ENCODE assay signal across 25 cellular contexts in the genomic region with DNA sequence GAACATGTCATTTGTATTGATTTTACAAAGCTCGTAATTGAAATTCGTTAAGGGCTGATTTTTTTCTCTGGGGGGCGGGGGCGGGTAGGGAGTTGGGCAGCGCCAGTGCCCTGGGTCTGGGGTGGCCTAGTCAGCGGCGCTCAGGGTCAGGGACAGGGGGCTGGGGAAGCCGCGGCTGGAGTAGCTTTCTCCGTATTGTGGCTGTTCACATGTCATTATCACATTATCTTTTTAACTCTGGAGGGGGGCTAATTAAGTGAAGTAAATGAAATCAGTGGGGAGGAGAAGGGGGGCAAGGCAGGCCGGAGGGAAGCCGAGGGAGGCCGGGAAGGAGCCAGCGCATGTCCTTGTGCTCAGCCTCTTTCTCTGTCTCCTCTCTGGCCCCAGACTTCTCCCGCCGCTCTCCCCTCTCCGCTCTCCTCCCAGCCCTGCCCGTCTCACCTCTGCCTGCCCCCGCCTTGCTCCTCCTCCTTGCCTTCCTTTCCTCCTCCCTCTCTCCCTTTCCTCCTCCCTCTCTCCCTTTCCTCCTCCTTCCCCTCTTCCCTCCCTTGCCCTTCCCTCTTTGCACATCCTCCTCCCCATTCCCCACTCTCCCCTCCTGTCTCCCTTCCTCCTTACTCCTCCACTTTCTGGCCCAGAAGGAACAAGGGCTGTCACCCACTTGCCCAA. TPM values are rescaled to one million over a fixed set of nuclear protein-coding genes. Genes with fewer than 3 reads are reported as not detected.
DNase-seq lines count a peak whose midpoint lies in the region; ATAC-seq and TF ChIP-seq lines count a peak whose summit lies in the region.
"Had no signal": no experiment of that assay in that cellular context is flagged by ENCODE, and none has a peak within 500 bp of the region (broad histone marks: within the 10 kb centered on the region; RNA-seq: fewer than 3 reads in every experiment).

No MANE protein-coding gene starts in this region.

- no peak overlapping the region for H3K4me3 Mint-ChIP-seq in GM23338
- H3K4me3 Mint-ChIP-seq: activated naive CD4-positive, alpha-beta T cell treated with anti-CD3 and anti-CD28 coated beads, Interleukin-2, amount 10 ng/mL, durations not matched to agents 7 days and 5 days; memory B cell had no signal

- H3K4me1 Mint-ChIP-seq in GM23338: peaks cover 9% of the 10 kb centered on the region
- H3K4me1 Mint-ChIP-seq: activated naive CD4-positive, alpha-beta T cell treated with anti-CD3 and anti-CD28 coated beads, Interleukin-2, amount 10 ng/mL, durations not matched to agents 7 days and 5 days; memory B cell had no signal

- H3K36me3 ChIP-seq in GM23338 (ENCODE audit: insufficient read depth): no peaks in the 10 kb centered on the region
- H3K36me3 ChIP-seq: breast epithelium had no signal

- no peak overlapping the region for H3K27ac Mint-ChIP-seq in GM23338
- H3K27ac Mint-ChIP-seq: activated naive CD4-positive, alpha-beta T cell treated with anti-CD3 and anti-CD28 coated beads, Interleukin-2, amount 10 ng/mL, durations not matched to agents 7 days and 5 days; memory B cell; progenitor cell of endocrine pancreas had no signal

- no peaks in the 10 kb centered on the region for H3K9me3 Mint-ChIP-seq in GM23338
- H3K9me3 Mint-ChIP-seq: activated naive CD4-positive, alpha-beta T cell treated with anti-CD3 and anti-CD28 coated beads, Interleukin-2, amount 10 ng/mL, durations not matched to agents 7 days and 5 days; memory B cell had no signal

- H3F3A ChIP-seq in GM23338 (replicated peaks; ENCODE audit: low read depth): 0 out of 2 replicates have a peak, but pooled peaks cover 3% of the 10 kb centered on the region

- no peaks in the 10 kb centered on the region for H3K27me3 ChIP-seq in GM23338 (ENCODE audit: insufficient read depth)
- H3K27me3 ChIP-seq: breast epithelium, upper lobe of left lung had no signal

- H3K4me1 ChIP-seq in GM23338 (ENCODE audit: insufficient read depth): no peaks in the 10 kb centered on the region; the same call in 1 of the 2 replicates
- H3K4me1 ChIP-seq: breast epithelium, upper lobe of left lung had no signal

- no peaks in the 10 kb centered on the region for H4K20me1 ChIP-seq in GM23338 (replicated peaks; ENCODE audit: insufficient read depth)

- H3K9me2 ChIP-seq in GM23338 (ENCODE audit: insufficient read depth): no peaks in the 10 kb centered on the region

- no peak overlapping the region for H3K4me2 ChIP-seq in GM23338

- no peak for DNase-seq in GM23338 (ENCODE audit: low spot score)
- peak; percentile 43 for DNase-seq in NCI-H2171 treated with DMSO at 0.1 percent for 48 hours (lab: John Stamatoyannopoulos, UW)
- no peak for DNase-seq in left lobe of liver (ENCODE audit: low spot score)
- DNase-seq in Ammon's horn (ENCODE audit: low spot score): no peak
- no peak for DNase-seq in mesenteric fat pad (ENCODE audit: low spot score)
- DNase-seq in NCI-H345 treated with DMSO at 0.1 percent for 48 hours (lab: John Stamatoyannopoulos, UW; ENCODE audit: unreplicated experiment): no peak
- DNase-seq: activated CD4-positive, alpha-beta T cell treated with anti-CD3 and anti-CD28 coated beads, Interleukin-2, amount 50 U/mL, for 4 hours; activated CD8-positive, alpha-beta memory T cell treated with anti-CD3 and anti-CD28 coated beads, Interleukin-2, amount 50 U/mL, for 48 hours; activated naive CD4-positive, alpha-beta T cell treated with anti-CD3 and anti-CD28 coated beads, Interleukin-2, amount 10 ng/mL, durations not matched to agents 7 days and 5 days; DMS79 treated with DMSO at 0.1 percent for 48 hours; effector memory CD4-positive, alpha-beta T cell; head of caudate nucleus; MV-4-11; NCI-H1930; SIG-M5; stimulated activated CD4-positive, alpha-beta T cell treated with anti-CD3 and anti-CD28 coated beads, Interleukin-12 subunit alpha, Interleukin-12 subunit beta, amount 100 ng/mL, for 4 hours; stimulated activated CD4-positive, alpha-beta T cell treated with anti-CD3 and anti-CD28 coated beads, Interleukin-4, amount 100 ng/mL, for 1 hour; upper lobe of left lung had no signal

- no peak for TF ChIP-seq CTCF in GM23338 (conservative IDR thresholded peaks at IDR 0.05; ENCODE audit: low read depth in 2 of 2)

- ATAC-seq in GM23338: peak; percentile 21
- ATAC-seq in left lobe of liver: peak; percentile 7
- ATAC-seq in GM18870 (IDR thresholded peaks at IDR 0.05; ENCODE audit: unreplicated experiment): no peak
- ATAC-seq: Panc1, sciatic nerve had no signal

- H3K27ac ChIP-seq in GM23338 (ENCODE audit: low read depth): no peak overlapping the region
- peak overlapping the region; percentile 69 for H3K27ac ChIP-seq in angular gyrus (ENCODE audit: low read depth, low read length)
- H3K27ac ChIP-seq: breast epithelium, upper lobe of left lung had no signal

- H3K79me2 ChIP-seq in GM23338 (replicated peaks; ENCODE audit: insufficient read depth): no peaks in the 10 kb centered on the region

- peaks cover 34% of the 10 kb centered on the region; the same call in 2 of the 3 replicates for H3K36me3 Mint-ChIP-seq in GM23338 (ENCODE audit: low read depth)
- H3K36me3 Mint-ChIP-seq: activated naive CD4-positive, alpha-beta T cell treated with anti-CD3 and anti-CD28 coated beads, Interleukin-2, amount 10 ng/mL, durations not matched to agents 7 days and 5 days; memory B cell had no signal

- H3K4me3 ChIP-seq in GM23338: no peak overlapping the region
- H3K4me3 ChIP-seq: breast epithelium, upper lobe of left lung had no signal

- no peak overlapping the region for H2AFZ ChIP-seq in GM23338

- H3K27me3 Mint-ChIP-seq in GM23338 (ENCODE audit: insufficient read depth, low read depth, poor library complexity): peaks cover 4% of the 10 kb centered on the region

TF ChIP-seq in GM23338, 12 proteins besides CTCF, POLR2A, EP300 and RAD21 (continues in another document):
- TF ChIP-seq EZH2phosphoT487 (IDR thresholded peaks at IDR 0.05; ENCODE audit: unreplicated experiment) (no peak), CREB1 (CRISPR knock-in tag; IDR thresholded peaks at IDR 0.05; ENCODE audit: low read depth) (no peak), EZH2 (IDR thresholded peaks at IDR 0.05; ENCODE audit: low read depth, unreplicated experiment) (no peak), STAT1 (IDR thresholded peaks at IDR 0.05; ENCODE audit: unreplicated experiment) (no peak)
- TF ChIP-seq, protein P1, sequence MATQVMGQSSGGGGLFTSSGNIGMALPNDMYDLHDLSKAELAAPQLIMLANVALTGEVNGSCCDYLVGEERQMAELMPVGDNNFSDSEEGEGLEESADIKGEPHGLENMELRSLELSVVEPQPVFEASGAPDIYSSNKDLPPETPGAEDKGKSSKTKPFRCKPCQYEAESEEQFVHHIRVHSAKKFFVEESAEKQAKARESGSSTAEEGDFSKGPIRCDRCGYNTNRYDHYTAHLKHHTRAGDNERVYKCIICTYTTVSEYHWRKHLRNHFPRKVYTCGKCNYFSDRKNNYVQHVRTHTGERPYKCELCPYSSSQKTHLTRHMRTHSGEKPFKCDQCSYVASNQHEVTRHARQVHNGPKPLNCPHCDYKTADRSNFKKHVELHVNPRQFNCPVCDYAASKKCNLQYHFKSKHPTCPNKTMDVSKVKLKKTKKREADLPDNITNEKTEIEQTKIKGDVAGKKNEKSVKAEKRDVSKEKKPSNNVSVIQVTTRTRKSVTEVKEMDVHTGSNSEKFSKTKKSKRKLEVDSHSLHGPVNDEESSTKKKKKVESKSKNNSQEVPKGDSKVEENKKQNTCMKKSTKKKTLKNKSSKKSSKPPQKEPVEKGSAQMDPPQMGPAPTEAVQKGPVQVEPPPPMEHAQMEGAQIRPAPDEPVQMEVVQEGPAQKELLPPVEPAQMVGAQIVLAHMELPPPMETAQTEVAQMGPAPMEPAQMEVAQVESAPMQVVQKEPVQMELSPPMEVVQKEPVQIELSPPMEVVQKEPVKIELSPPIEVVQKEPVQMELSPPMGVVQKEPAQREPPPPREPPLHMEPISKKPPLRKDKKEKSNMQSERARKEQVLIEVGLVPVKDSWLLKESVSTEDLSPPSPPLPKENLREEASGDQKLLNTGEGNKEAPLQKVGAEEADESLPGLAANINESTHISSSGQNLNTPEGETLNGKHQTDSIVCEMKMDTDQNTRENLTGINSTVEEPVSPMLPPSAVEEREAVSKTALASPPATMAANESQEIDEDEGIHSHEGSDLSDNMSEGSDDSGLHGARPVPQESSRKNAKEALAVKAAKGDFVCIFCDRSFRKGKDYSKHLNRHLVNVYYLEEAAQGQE (IDR thresholded peaks at IDR 0.05; ENCODE audit: unreplicated experiment): no peak

RNA-seq across cellular contexts. Expression of gene ASS1, which starts 38.7 kb away (rescaled TPM):
- total RNA-seq in GM23338 (2014; rRNA removed; shearing (Covaris generic)): 98.1 and 103 TPM in 2 replicates
- 65.8 and 72.5 TPM in 2 replicates for polyA plus RNA-seq in GM23338 (2016; fragmentation: Nextera tagmentation; extraction: Ambion mirVana)
- total RNA-seq in left lobe of liver: 1,233 TPM
- 304 TPM for total RNA-seq in mesenteric fat pad
